18 cellular contexts compared by ENCODE assay signal in genomic region chr5:91642592-91642991, GRCh38.
"Had no signal": no experiment of that assay in that cellular context is flagged by ENCODE, and none has a peak within 500 bp of the region (broad histone marks: within the 10 kb centered on the region; RNA-seq: fewer than 3 reads in every experiment).

No MANE protein-coding gene starts in this region.

- ATAC-seq: left ventricle myocardium superior; lower lobe of right lung; natural killer cell; pancreas; right lobe of liver; stimulated activated naive B cell treated with anti-CD40 and anti-IgM and Interleukin-4, amounts not matched to agents 10 μg/mL and 1 μg/mL and 100 μg/mL, for 72 hours; upper lobe of right lung had no signal

- DNase-seq: dorsolateral prefrontal cortex; effector CD4-positive, alpha-beta T cell; hypothalamus; immature natural killer cell; left ventricle myocardium superior; lower lobe of right lung; natural killer cell; pancreas; right lobe of liver; small intestine; stimulated activated CD4-positive, alpha-beta T cell treated with anti-CD3 and anti-CD28 coated beads, Interleukin-15, amount 100 ng/mL, for 24 hours; stimulated activated CD4-positive, alpha-beta T cell treated with anti-CD3 and anti-CD28 coated beads, Interleukin-2, amount 100 ng/mL, for 48 hours; stimulated activated naive B cell treated with anti-CD40 and anti-IgM and Interleukin-4, amounts not matched to agents 10 μg/mL and 1 μg/mL and 100 μg/mL, for 72 hours; transverse colon; upper lobe of right lung; uterus had no signal

- H3K4me3 ChIP-seq: dorsolateral prefrontal cortex, lower lobe of right lung, pancreas, right lobe of liver, suprapubic skin, transverse colon, upper lobe of right lung, uterus had no signal

- H3K36me3 ChIP-seq: lower lobe of right lung, neutrophil, pancreas, right lobe of liver, suprapubic skin, transverse colon, upper lobe of right lung, uterus had no signal

- H3K4me1 ChIP-seq: lower lobe of right lung, pancreas, right lobe of liver, suprapubic skin, upper lobe of right lung, uterus had no signal

- H3K9me3 ChIP-seq: lower lobe of right lung, neutrophil, pancreas, right lobe of liver, suprapubic skin, transverse colon, upper lobe of right lung, uterus had no signal

- H3K27ac ChIP-seq: lower lobe of right lung, neutrophil, pancreas, right lobe of liver, suprapubic skin, transverse colon, upper lobe of right lung, uterus had no signal

- H3K27me3 ChIP-seq: dorsolateral prefrontal cortex, neutrophil, right lobe of liver, suprapubic skin, transverse colon, upper lobe of right lung, uterus had no signal
